9 cellular contexts compared by ENCODE assay signal in the genomic region with DNA sequence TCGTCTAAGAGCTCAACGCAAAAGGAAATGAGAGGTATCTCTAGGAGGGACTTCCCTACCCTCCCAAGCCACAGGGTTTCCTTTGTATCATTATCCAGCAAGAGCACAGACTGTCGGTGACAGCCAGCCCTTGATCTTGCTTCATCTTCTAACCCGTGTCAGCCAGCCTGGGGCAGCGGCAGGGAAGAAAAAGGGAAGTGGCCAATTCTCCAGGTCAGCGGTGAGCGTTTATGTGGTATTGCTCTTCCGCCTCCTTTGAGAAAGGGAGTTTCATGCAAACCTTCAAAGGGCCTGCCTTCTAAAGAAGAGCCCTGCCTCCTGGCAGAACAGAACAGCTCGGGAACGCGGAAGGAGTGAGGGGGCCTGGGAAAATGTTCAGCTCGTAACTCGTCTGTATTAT. TPM values are rescaled to one million over a fixed set of nuclear protein-coding genes. Genes with fewer than 3 reads are reported as not detected.
DNase-seq lines count a peak whose midpoint lies in the region; ATAC-seq and TF ChIP-seq lines count a peak whose summit lies in the region.
"Had no signal": no experiment of that assay in that cellular context is flagged by ENCODE, and none has a peak within 500 bp of the region (broad histone marks: within the 10 kb centered on the region; RNA-seq: fewer than 3 reads in every experiment).

No MANE protein-coding gene starts in this region.

- peaks cover 27% of the 10 kb centered on the region for H3K4me1 Mint-ChIP-seq in activated CD4-positive, alpha-beta T cell treated with anti-CD3 and anti-CD28 coated beads, Interleukin-2, amount 10 ng/mL, durations not matched to agents 7 days and 5 days
- H3K4me1 Mint-ChIP-seq in activated B cell treated with CpG ODN at 0.5 μM for 24 hours = peaks cover 23% of the 10 kb centered on the region

- H3K9me3 Mint-ChIP-seq in activated CD4-positive, alpha-beta T cell treated with anti-CD3 and anti-CD28 coated beads, Interleukin-2, amount 10 ng/mL, durations not matched to agents 7 days and 5 days = no peaks in the 10 kb centered on the region
- no peaks in the 10 kb centered on the region for H3K9me3 Mint-ChIP-seq in activated B cell treated with CpG ODN at 0.5 μM for 24 hours

- H3K4me3 ChIP-seq in upper lobe of left lung (no peak overlapping the region), esophagus squamous epithelium (no peak overlapping the region)

- POLR2A ChIA-PET in activated CD4-positive, alpha-beta T cell treated with anti-CD3 and anti-CD28 coated beads, Interleukin-2, amount 10 ng/mL, durations not matched to agents 7 days and 5 days (lab: Charles Lee) = no interaction called here
- POLR2A ChIA-PET in activated B cell treated with CpG ODN at 0.5 μM for 24 hours (lab: Charles Lee) = no interaction called here

- H3K27me3 ChIP-seq in upper lobe of left lung = no peaks in the 10 kb centered on the region
- H3K27me3 ChIP-seq in esophagus squamous epithelium = no peaks in the 10 kb centered on the region

- no peak overlapping the region for H3K27ac Mint-ChIP-seq in activated CD4-positive, alpha-beta T cell treated with anti-CD3 and anti-CD28 coated beads, Interleukin-2, amount 10 ng/mL, durations not matched to agents 7 days and 5 days
- no peak overlapping the region for H3K27ac Mint-ChIP-seq in activated B cell treated with CpG ODN at 0.5 μM for 24 hours

- no peak overlapping the region for H3K4me3 Mint-ChIP-seq in activated CD4-positive, alpha-beta T cell treated with anti-CD3 and anti-CD28 coated beads, Interleukin-2, amount 10 ng/mL, durations not matched to agents 7 days and 5 days
- H3K4me3 Mint-ChIP-seq in activated B cell treated with CpG ODN at 0.5 μM for 24 hours = peak overlapping the region; percentile 4

- peak; percentile 12 for DNase-seq in activated CD4-positive, alpha-beta T cell treated with anti-CD3 and anti-CD28 coated beads, Interleukin-2, amount 10 ng/mL, durations not matched to agents 7 days and 5 days
- no peak for DNase-seq in activated CD4-positive, alpha-beta T cell treated with anti-CD3 and anti-CD28 coated beads, Interleukin-2, amount 50 U/mL, for 4 hours
- no peak for DNase-seq in activated B cell treated with CpG ODN at 0.5 μM for 24 hours
- peak in 1 of 2 donors; percentile 54 for DNase-seq in upper lobe of left lung
- no peak for DNase-seq in activated effector memory CD4-positive, alpha-beta T cell treated with anti-CD3 and anti-CD28 coated beads, Interleukin-2, amount 50 U/mL, for 16 hours
- DNase-seq in NCI-H1436 treated with DMSO at 0.1 percent for 48 hours (lab: John Stamatoyannopoulos, UW) = no peak
- no peak for DNase-seq in esophagus squamous epithelium (lab: John Stamatoyannopoulos, UW)
- DNase-seq: glutamatergic neuron had no signal

- H3K4me1 ChIP-seq in upper lobe of left lung (peaks cover 17 to 52% (median 26%) of the 10 kb centered on the region in 4 donors), esophagus squamous epithelium (peaks cover 0 to 16% (median 0%) of the 10 kb centered on the region in 3 donors)

- TF ChIP-seq CTCF in activated B cell treated with CpG ODN at 0.5 μM for 24 hours (IDR thresholded peaks at IDR 0.05) = no peak
- TF ChIP-seq CTCF in upper lobe of left lung (IDR thresholded peaks at IDR 0.05) = no peak
- TF ChIP-seq CTCF in esophagus squamous epithelium (IDR thresholded peaks at IDR 0.05) = no peak

- 47 to 85% methylated on average over 12 to 13 of the region's 13 CpGs for WGBS in upper lobe of left lung, 2 donors
- WGBS in esophagus squamous epithelium, 2 donors = 53 to 81% methylated on average over 12 of the region's 13 CpGs

- peaks cover 64% of the 10 kb centered on the region for H3K27me3 Mint-ChIP-seq in activated CD4-positive, alpha-beta T cell treated with anti-CD3 and anti-CD28 coated beads, Interleukin-2, amount 10 ng/mL, durations not matched to agents 7 days and 5 days
- H3K27me3 Mint-ChIP-seq in activated B cell treated with CpG ODN at 0.5 μM for 24 hours = peaks cover 56% of the 10 kb centered on the region

- H3K9me3 ChIP-seq in upper lobe of left lung (no peaks in the 10 kb centered on the region), esophagus squamous epithelium (no peaks in the 10 kb centered on the region)

- H3K27ac ChIP-seq in upper lobe of left lung = peak overlapping the region in 2 of 4 donors; percentile 30 to 57
- H3K27ac ChIP-seq in esophagus squamous epithelium = no peak overlapping the region

- no peak for TF ChIP-seq POLR2A in upper lobe of left lung (IDR thresholded peaks at IDR 0.05)
- TF ChIP-seq POLR2A in esophagus squamous epithelium (IDR thresholded peaks at IDR 0.05) = no peak

- H3K36me3 ChIP-seq in upper lobe of left lung (peaks cover 10 to 33% (median 17%) of the 10 kb centered on the region in 4 donors), esophagus squamous epithelium (peaks cover 0 to 46% (median 5%) of the 10 kb centered on the region in 3 donors)

- CTCF ChIA-PET in activated CD4-positive, alpha-beta T cell treated with anti-CD3 and anti-CD28 coated beads, Interleukin-2, amount 10 ng/mL, durations not matched to agents 7 days and 5 days (lab: Charles Lee) = interaction anchor here (1.0 to 1.4 kb wide), 2 partner anchors 9 to 11 kb away, joined by 3 to 4 read pairs; no protein-coding TSS in a partner anchor
- CTCF ChIA-PET in activated B cell treated with CpG ODN at 0.5 μM for 24 hours (lab: Charles Lee) = no interaction called here

- no peak for TF ChIP-seq EP300 in upper lobe of left lung (IDR thresholded peaks at IDR 0.05)

- intact Hi-C loops in activated B cell treated with CpG ODN at 0.5 μM for 24 hours (cut with micrococcal nuclease) = loop anchor here (2.0 kb wide), 1 partner anchor 39 kb away; no protein-coding TSS in a partner anchor
- intact Hi-C loops in esophagus squamous epithelium (cut with DNase I) = no loop called here

- ATAC-seq in HG03045 (IDR thresholded peaks at IDR 0.05; ENCODE audit: unreplicated experiment) = peak; percentile 55
- peak; percentile 49 for ATAC-seq in activated B cell treated with CpG ODN at 0.5 μM for 24 hours (ENCODE audit: low read depth)
- peak; percentile 62 for ATAC-seq in upper lobe of left lung (ENCODE audit: low FRiP score in 2 of 2)

- H3K36me3 Mint-ChIP-seq in activated CD4-positive, alpha-beta T cell treated with anti-CD3 and anti-CD28 coated beads, Interleukin-2, amount 10 ng/mL, durations not matched to agents 7 days and 5 days (ENCODE audit: low read depth) = no peaks in the 10 kb centered on the region
- H3K36me3 Mint-ChIP-seq in activated B cell treated with CpG ODN at 0.5 μM for 24 hours (ENCODE audit: low read depth) = no peaks in the 10 kb centered on the region

RNA-seq across cellular contexts. Expression of a gene that starts 41.9 kb away (rescaled TPM):
- under 1 TPM; 0.04 to 0.10 TPM for total RNA-seq in activated CD4-positive, alpha-beta T cell treated with anti-CD3 and anti-CD28 coated beads, Interleukin-2, amount 10 ng/mL, durations not matched to agents 7 days and 5 days
- total RNA-seq in activated B cell treated with CpG ODN at 0.5 μM for 24 hours (0.27 and 0.31 TPM in 2 replicates), upper lobe of left lung (10 to 100 TPM; 23.0 to 45.7 (median 30.9) TPM), esophagus squamous epithelium (10 to 100 TPM; 14.9 to 29.1 (median 15.8) TPM)

Comparison
In these comparisons a context has a peak if more than half of its experiments do, and no peak if none do; other contexts are left out.
1. RNA of a gene that starts 41.9 kb away (total RNA-seq): 23.0 to 45.7 TPM in upper lobe of left lung and 14.9 to 29.1 TPM in esophagus squamous epithelium; 0.27 to 0.31 TPM in activated B cell treated with CpG ODN at 0.5 μM for 24 hours and 0.04 to 0.10 TPM in activated CD4-positive, alpha-beta T cell treated with anti-CD3 and anti-CD28 coated beads, Interleukin-2, amount 10 ng/mL, durations not matched to agents 7 days and 5 days; every median in the first group is over 10 times any median in the second.
2. Peak in every context shown above with its lines, with median percentiles within 50 percentile points of each other: ATAC-seq.